ENCODE assay signal across 1 cellular context in the genomic region with DNA sequence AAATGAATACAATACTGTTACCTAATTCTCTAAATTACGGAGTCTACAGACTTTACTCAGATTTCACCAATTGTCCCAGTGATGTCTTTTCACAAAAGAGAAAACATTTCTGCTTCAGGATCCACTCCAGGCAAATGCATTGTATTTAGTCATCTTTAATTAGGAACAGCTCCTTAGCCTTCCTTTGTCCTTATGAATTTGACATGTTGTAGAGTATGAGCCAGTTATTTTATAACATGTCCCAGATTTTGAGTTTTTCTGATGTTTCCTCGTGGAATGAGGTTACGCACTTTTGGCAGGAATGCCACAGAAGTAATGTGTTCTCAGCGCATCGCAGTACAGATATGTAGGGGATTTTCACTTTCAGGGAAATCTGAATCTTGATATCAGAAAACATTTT.
TF ChIP-seq lines count a peak whose summit lies in the region.

No MANE protein-coding gene starts in this region.

TF ChIP-seq in SK-N-SH, 30 proteins besides CTCF, POLR2A, EP300 and RAD21 (continued from another document):
- TF ChIP-seq PBX3 (IDR thresholded peaks at IDR 0.05), result peak; percentile 63; the same call in 1 of the 2 replicates
- TF ChIP-seq REST (IDR thresholded peaks at IDR 0.05; ENCODE audit: low read depth, low read length), result no peak
- TF ChIP-seq ELF1 (IDR thresholded peaks at IDR 0.05), result no peak
- no peak for TF ChIP-seq RXRA (IDR thresholded peaks at IDR 0.05; ENCODE audit: borderline replicate concordance, low read depth)
- no peak for TF ChIP-seq ZBTB33 (IDR thresholded peaks at IDR 0.05; ENCODE audit: borderline replicate concordance, low read depth)
- TF ChIP-seq NFIC (IDR thresholded peaks at IDR 0.05; ENCODE audit: borderline replicate concordance), result peak; percentile 27; the same call in 1 of the 2 replicates
- no peak for TF ChIP-seq MAX (IDR thresholded peaks at IDR 0.05; ENCODE audit: low read depth)
- TF ChIP-seq TEAD4 (IDR thresholded peaks at IDR 0.05; ENCODE audit: borderline replicate concordance, insufficient read depth), result no peak
- TF ChIP-seq JUND (IDR thresholded peaks at IDR 0.05), result peak; percentile 38; the same call in 1 of the 2 replicates
- TF ChIP-seq RCOR1 (IDR thresholded peaks at IDR 0.05; ENCODE audit: low read length), result no peak
- TF ChIP-seq GABPA (IDR thresholded peaks at IDR 0.05; ENCODE audit: low read depth), result no peak
- TF ChIP-seq TAF1 (IDR thresholded peaks at IDR 0.05; ENCODE audit: borderline replicate concordance, low read depth, low read length), result no peak
- no peak for TF ChIP-seq SIN3A (IDR thresholded peaks at IDR 0.05; ENCODE audit: borderline replicate concordance, low read depth, low read length)
